ENCODE assay signal across 1 cellular context in genomic region chr11:44784438-44784760, GRCh38.
TF ChIP-seq lines count a peak whose summit lies in the region.

No MANE protein-coding gene starts in this region.

TF ChIP-seq in H1, 55 proteins besides CTCF, POLR2A, EP300 and RAD21:
- TF ChIP-seq RBBP5 (IDR thresholded peaks at IDR 0.05; ENCODE audit: borderline replicate concordance, low read depth, low read length) (no peak), BACH1 (IDR thresholded peaks at IDR 0.05; ENCODE audit: low read length) (no peak), ASH2L (IDR thresholded peaks at IDR 0.05; ENCODE audit: low read length) (no peak), CHD1 (IDR thresholded peaks at IDR 0.05; ENCODE audit: low read depth, low read length) (no peak), CREB1 (IDR thresholded peaks at IDR 0.05) (no peak), ZNF274 (IDR thresholded peaks at IDR 0.05; ENCODE audit: borderline replicate concordance, extremely low read depth, low read length) (no peak), EGR1 (IDR thresholded peaks at IDR 0.05; ENCODE audit: borderline replicate concordance, low read depth, low read length) (no peak), HDAC6 (IDR thresholded peaks at IDR 0.05; ENCODE audit: low read depth, low read length) (no peak), BRCA1 (IDR thresholded peaks at IDR 0.05; ENCODE audit: low read depth, low read length) (no peak), TEAD4 (IDR thresholded peaks at IDR 0.05; ENCODE audit: low read depth, low read length) (no peak), YY1 (IDR thresholded peaks at IDR 0.05; ENCODE audit: low read depth, low read length) (no peak), NANOG (IDR thresholded peaks at IDR 0.05; ENCODE audit: insufficient read depth, low read depth, low read length, poor library complexity, severe bottlenecking) (no peak), GABPA (IDR thresholded peaks at IDR 0.05; ENCODE audit: borderline replicate concordance, insufficient read depth, low read length) (no peak), SP4 (IDR thresholded peaks at IDR 0.05; ENCODE audit: low read length) (no peak), SIN3A (conservative IDR thresholded peaks at IDR 0.05 in 1 of 2, IDR thresholded peaks at IDR 0.05 in 1 of 2; ENCODE audit: low read depth in 1 of 2, low read length in 2 of 2) (no peak)
